Comparison of ENCODE assay signal across 6 cellular contexts in the genomic region with DNA sequence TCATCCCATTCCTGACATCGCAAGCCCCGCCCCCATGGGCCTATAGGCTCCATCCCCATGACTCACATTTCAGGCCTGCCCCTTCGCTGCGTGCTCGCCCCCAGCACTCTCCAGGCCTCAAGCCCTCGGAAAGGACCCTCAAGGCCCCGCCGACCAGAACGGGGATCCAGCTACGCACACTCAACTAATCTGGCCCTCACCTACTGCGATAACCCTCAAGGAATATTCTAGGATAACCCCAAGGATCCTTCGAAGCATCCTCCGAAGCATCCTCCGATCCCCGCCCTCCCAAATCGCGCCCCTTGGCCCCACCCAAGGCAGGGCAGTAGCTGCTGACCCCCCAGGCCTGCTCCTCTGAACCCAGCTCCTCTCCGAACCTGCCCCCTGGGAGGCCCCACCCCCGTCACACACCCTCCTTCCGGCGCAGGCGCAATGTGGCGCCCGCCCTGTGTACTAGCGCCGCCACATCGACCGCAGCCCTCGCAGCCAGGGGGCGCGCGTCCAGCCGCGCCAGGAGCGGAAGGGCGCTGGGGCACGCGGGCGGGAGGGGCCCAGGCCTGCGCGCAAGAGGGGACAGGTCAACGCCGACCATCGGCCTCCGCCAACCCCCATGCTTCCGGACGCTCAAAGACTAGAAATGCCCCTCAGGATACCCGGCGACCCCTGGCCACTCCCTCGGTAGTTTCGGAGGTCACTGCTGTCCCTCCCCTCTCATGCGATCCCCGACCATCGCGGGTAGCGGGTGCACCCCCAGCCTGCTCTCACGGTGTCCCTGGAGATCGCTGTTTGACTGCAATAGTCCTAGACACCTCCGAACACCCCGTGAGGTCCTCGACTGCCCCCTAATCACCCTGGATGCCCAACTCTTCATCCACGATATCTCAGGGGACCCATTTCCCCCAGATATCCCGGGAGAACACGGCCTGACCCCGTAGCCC. TPM values are rescaled to one million over a fixed set of nuclear protein-coding genes. Genes with fewer than 3 reads are reported as not detected.
DNase-seq lines count a peak whose midpoint lies in the region; ATAC-seq and TF ChIP-seq lines count a peak whose summit lies in the region.

No MANE protein-coding gene starts in this region.

- WGBS in heart left ventricle, 4 donors: 2 to 56% (median 21%) methylated on average over 33 to 65 of the region's 65 CpGs

- ATAC-seq in HG02642 (IDR thresholded peaks at IDR 0.05; ENCODE audit: poor library complexity, unreplicated experiment): peak; percentile 93
- peak; percentile 94 to 97 (median 94) for ATAC-seq in heart left ventricle

- H3K36me3 ChIP-seq in heart left ventricle: no peaks in the 10 kb centered on the region

- H3K27me3 ChIP-seq in heart left ventricle: no peaks in the 10 kb centered on the region

- DNase-seq in DMS114 treated with DMSO at 0.1 percent for 48 hours (lab: John Stamatoyannopoulos, UW; ENCODE audit: unreplicated experiment): peak; percentile 66
- DNase-seq in NCI-H345 (lab: John Stamatoyannopoulos, UW): peak; percentile 87
- peak; percentile 86 for DNase-seq in activated T-cell treated with anti-CD3 and anti-CD28 coated beads, Interleukin-2, amount 50 U/mL, for 1 hour
- DNase-seq in heart left ventricle: peak; percentile 90 to 96 (median 91)
- DNase-seq in stimulated activated CD4-positive, alpha-beta T cell treated with anti-CD3 and anti-CD28 coated beads, Interleukin-1b, Interleukin-23, amount 100 ng/mL, for 24 hours (ENCODE audit: low read depth in 4 of 4, low spot score in 1 of 4): peak; percentile 59 to 74 (median 71)

- H3K4me3 ChIP-seq in heart left ventricle: peak overlapping the region; percentile 23 to 90 (median 61)

- peak overlapping the region; percentile 92 to 99 (median 94) for H3K27ac ChIP-seq in heart left ventricle

- TF ChIP-seq POLR2A in heart left ventricle (IDR thresholded peaks at IDR 0.05): peak in 1 of 2 donors; percentile 60

- H3K4me1 ChIP-seq in heart left ventricle: peaks cover 0 to 8% (median 0%) of the 10 kb centered on the region in 12 donors

- TF ChIP-seq CTCF in heart left ventricle (IDR thresholded peaks at IDR 0.05): peak; percentile 55 to 88 (median 74)

- H3K9me3 ChIP-seq in heart left ventricle: no peaks in the 10 kb centered on the region

- intact Hi-C loops in heart left ventricle (cut with DNase I): no loop called here

RNA-seq across cellular contexts. Expression of a gene that starts 6.4 kb away (rescaled TPM):
- total RNA-seq in heart left ventricle: 1 to 10 TPM; 2.6 to 7.1 (median 3.3) TPM
- polyA plus RNA-seq in heart left ventricle: 1 to 10 TPM; 2.9 to 6.7 TPM

RNA-seq across cellular contexts. Expression of a gene that starts 15.5 kb away (rescaled TPM):
- total RNA-seq in heart left ventricle: 100 to 1,000 TPM in 3 of 9 donors, 10 to 100 TPM in 6; 22.4 to 155 (median 50.4) TPM
- 100 to 1,000 TPM in 1 of 2 donors, 10 to 100 TPM in 1; 63.0 to 373 TPM for polyA plus RNA-seq in heart left ventricle

RNA-seq across cellular contexts. Expression of a gene that starts 30.0 kb away (rescaled TPM):
- 10 to 100 TPM in 2 of 9 donors, 1 to 10 TPM in 7; 6.6 to 12.7 (median 9.3) TPM for total RNA-seq in heart left ventricle
- 10 to 100 TPM in 1 of 2 donors, 1 to 10 TPM in 1; 6.5 to 13.2 TPM for polyA plus RNA-seq in heart left ventricle

RNA-seq across cellular contexts. Expression of a gene that starts 32.6 kb away (rescaled TPM):
- 10 to 100 TPM; 17.5 to 30.9 (median 19.4) TPM for total RNA-seq in heart left ventricle
- 10 to 100 TPM in 1 of 2 donors, 1 to 10 TPM in 1; 8.9 to 29.5 TPM for polyA plus RNA-seq in heart left ventricle

RNA-seq across cellular contexts. Expression of a gene that starts 43.8 kb away (rescaled TPM):
- 1 to 10 TPM in 6 of 9 donors, under 1 TPM in 3; 0.49 to 2.7 (median 1.1) TPM for total RNA-seq in heart left ventricle
- polyA plus RNA-seq in heart left ventricle: 1 to 10 TPM; 1.3 to 3.7 TPM

Comparison
In these comparisons a context has a peak if more than half of its experiments do, and no peak if none do; other contexts are left out.
1. Peak in every context shown above with its lines: DNase-seq, ATAC-seq, H3K4me3 ChIP-seq and H3K27ac ChIP-seq.